In the genomic region with DNA sequence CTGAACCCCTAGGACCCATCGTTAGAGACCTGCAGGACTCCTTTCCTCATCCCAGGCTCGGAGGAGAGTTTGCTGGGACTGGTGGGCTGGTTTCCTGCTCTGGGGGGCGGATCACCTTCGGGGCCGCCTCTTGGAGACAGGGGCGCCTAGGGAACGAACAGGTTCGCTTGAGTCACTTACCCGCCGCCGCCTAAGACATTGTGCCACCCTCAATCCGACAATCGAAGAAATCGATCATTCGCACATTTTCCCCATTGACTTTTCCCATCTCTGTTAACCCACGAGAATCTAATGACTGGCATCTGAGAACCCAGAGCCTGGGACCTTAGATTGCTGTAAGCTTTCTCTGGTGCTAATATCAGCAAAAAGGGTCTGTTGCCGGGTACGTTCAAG, we compare ENCODE assay signal across 8 cellular contexts. TPM values are rescaled to one million over a fixed set of nuclear protein-coding genes. Genes with fewer than 3 reads are reported as not detected.
A peak's percentile ranks its signal among the peaks of the same experiment; 100 is the strongest.
DNase-seq lines count a peak whose midpoint lies in the region; ATAC-seq and TF ChIP-seq lines count a peak whose summit lies in the region.

No MANE protein-coding gene starts in this region.

- no peak for TF ChIP-seq CTCF in osteocyte (IDR thresholded peaks at IDR 0.05)

- no peaks in the 10 kb centered on the region for H3K27me3 Mint-ChIP-seq in osteocyte (ENCODE audit: unreplicated experiment)

- peak; percentile 18 to 20 for DNase-seq in stimulated activated CD4-positive, alpha-beta T cell treated with anti-CD3 and anti-CD28 coated beads, Interleukin-15, amount 100 ng/mL, for 48 hours (ENCODE audit: low read depth in 2 of 2)
- DNase-seq in stimulated activated CD4-positive, alpha-beta T cell treated with anti-CD3 and anti-CD28 coated beads, Interleukin-15, amount 100 ng/mL, for 24 hours = no peak
- no peak for DNase-seq in NT2/D1 (ENCODE audit: low read depth, low spot score)
- no peak for DNase-seq in osteocyte (ENCODE audit: extremely low spot score, unreplicated experiment)
- no peak for DNase-seq in HEK293T (ENCODE audit: extremely low spot score)
- no peak for DNase-seq in ureter (ENCODE audit: low spot score)

- H3K4me3 ChIP-seq in NT2/D1 (ENCODE audit: insufficient read length, low read depth) (peak overlapping the region; percentile 93), endocrine pancreas (ENCODE audit: control insufficient read depth, insufficient read depth, low read length) (peak overlapping the region; percentile 89)

- peak overlapping the region; percentile 100 for H3K27ac Mint-ChIP-seq in osteocyte (ENCODE audit: unreplicated experiment)

- H3K9ac ChIP-seq in NT2/D1 (ENCODE audit: insufficient read length, low read depth) = peak overlapping the region; percentile 95
- H3K9ac ChIP-seq in endocrine pancreas (ENCODE audit: control insufficient read depth, insufficient read depth, low read length) = peak overlapping the region; percentile 81

- H3K4me1 ChIP-seq in NT2/D1 (ENCODE audit: insufficient read depth, insufficient read length) (no peaks in the 10 kb centered on the region), endocrine pancreas (ENCODE audit: control insufficient read depth, insufficient read depth, low read length) (peaks cover 28% of the 10 kb centered on the region)

- peak overlapping the region; percentile 95 for H3K4me3 Mint-ChIP-seq in osteocyte (ENCODE audit: unreplicated experiment)

- H3K27me3 ChIP-seq in NT2/D1 (ENCODE audit: insufficient read depth, insufficient read length) (no peaks in the 10 kb centered on the region), endocrine pancreas (ENCODE audit: control insufficient read depth, insufficient read depth, low read length) (no peaks in the 10 kb centered on the region)

- ATAC-seq in HG03097 (IDR thresholded peaks at IDR 0.05; ENCODE audit: low FRiP score, unreplicated experiment) = no peak

- H3K9me3 Mint-ChIP-seq in osteocyte (ENCODE audit: unreplicated experiment) = no peaks in the 10 kb centered on the region

- peaks cover 53% of the 10 kb centered on the region for H3K4me1 Mint-ChIP-seq in osteocyte (ENCODE audit: unreplicated experiment)

- H3K9me3 ChIP-seq in NT2/D1 (ENCODE audit: insufficient read depth, low read length) (no peaks in the 10 kb centered on the region), endocrine pancreas (ENCODE audit: control insufficient read depth, low read length) (no peaks in the 10 kb centered on the region)

- peaks cover 35% of the 10 kb centered on the region for H3K36me3 ChIP-seq in NT2/D1 (ENCODE audit: insufficient read depth, insufficient read length, low read length)
- H3K36me3 ChIP-seq in endocrine pancreas (ENCODE audit: control insufficient read depth, insufficient read depth, low read length) = peaks cover 2% of the 10 kb centered on the region

- POLR2A ChIA-PET in HEK293T (lab: Yijun Ruan, JAX) = interaction anchor here (0.8 to 1.9 kb wide), 8 partner anchors 12 to 139 kb away, joined by 3 to 7 read pairs (median 4); partner anchors contain the start of gene GALNT16

- CTCF ChIA-PET in HEK293T (lab: Yijun Ruan, JAX) = no interaction called here

- peaks cover 17% of the 10 kb centered on the region for H3K36me3 Mint-ChIP-seq in osteocyte (ENCODE audit: unreplicated experiment)

TF ChIP-seq in HEK293T, 16 proteins besides CTCF, POLR2A, EP300 and RAD21:
- TF ChIP-seq L3MBTL2 (conservative IDR thresholded peaks at IDR 0.05) (no peak), LEF1 (IDR thresholded peaks at IDR 0.05; ENCODE audit: borderline replicate concordance) (no peak), FOXM1 (IDR thresholded peaks at IDR 0.05; ENCODE audit: borderline replicate concordance) (no peak), ELF4 (IDR thresholded peaks at IDR 0.05) (no peak), TARDBP (IDR thresholded peaks at IDR 0.05) (no peak), CTBP1 (IDR thresholded peaks at IDR 0.05; ENCODE audit: borderline replicate concordance) (no peak), ZNF384 (IDR thresholded peaks at IDR 0.05) (no peak), SP1 (IDR thresholded peaks at IDR 0.05) (no peak), ARNT (IDR thresholded peaks at IDR 0.05) (no peak), BHLHE40 (IDR thresholded peaks at IDR 0.05; ENCODE audit: borderline replicate concordance) (no peak)
- TF ChIP-seq, protein P1, sequence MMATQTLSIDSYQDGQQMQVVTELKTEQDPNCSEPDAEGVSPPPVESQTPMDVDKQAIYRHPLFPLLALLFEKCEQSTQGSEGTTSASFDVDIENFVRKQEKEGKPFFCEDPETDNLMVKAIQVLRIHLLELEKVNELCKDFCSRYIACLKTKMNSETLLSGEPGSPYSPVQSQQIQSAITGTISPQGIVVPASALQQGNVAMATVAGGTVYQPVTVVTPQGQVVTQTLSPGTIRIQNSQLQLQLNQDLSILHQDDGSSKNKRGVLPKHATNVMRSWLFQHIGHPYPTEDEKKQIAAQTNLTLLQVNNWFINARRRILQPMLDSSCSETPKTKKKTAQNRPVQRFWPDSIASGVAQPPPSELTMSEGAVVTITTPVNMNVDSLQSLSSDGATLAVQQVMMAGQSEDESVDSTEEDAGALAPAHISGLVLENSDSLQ (IDR thresholded peaks at IDR 0.05) = no peak

RNA-seq across cellular contexts. Expression of gene SLC39A9, which starts 0.3 kb away (rescaled TPM):
- total RNA-seq in osteocyte (72.8 and 76.9 TPM in 2 replicates), ureter (66.4 TPM)

RNA-seq across cellular contexts. Expression of gene ERH, which starts 0.7 kb away (rescaled TPM):
- 193 and 211 TPM in 2 replicates for total RNA-seq in osteocyte
- 219 TPM for total RNA-seq in ureter

Comparison
In these comparisons a context has a peak if more than half of its experiments do, and no peak if none do; other contexts are left out.
1. DNase-seq: peak in stimulated activated CD4-positive, alpha-beta T cell treated with anti-CD3 and anti-CD28 coated beads, Interleukin-15, amount 100 ng/mL, for 48 hours (2 of 2); none in stimulated activated CD4-positive, alpha-beta T cell treated with anti-CD3 and anti-CD28 coated beads, Interleukin-15, amount 100 ng/mL, for 24 hours (single experiment), NT2/D1 (single experiment), osteocyte (single experiment), HEK293T (single experiment) and ureter (single experiment).